Comparison of ENCODE assay signal across 12 cellular contexts in genomic region chr19:17513801-17514200, GRCh38. TPM values are rescaled to one million over a fixed set of nuclear protein-coding genes. Genes with fewer than 3 reads are reported as not detected.
DNase-seq lines count a peak whose midpoint lies in the region; ATAC-seq and TF ChIP-seq lines count a peak whose summit lies in the region.
"Had no signal": no experiment of that assay in that cellular context is flagged by ENCODE, and none has a peak within 500 bp of the region (broad histone marks: within the 10 kb centered on the region; RNA-seq: fewer than 3 reads in every experiment).

No MANE protein-coding gene starts in this region.

- H3K27me3 Mint-ChIP-seq in T-cell, result no peaks in the 10 kb centered on the region
- no peaks in the 10 kb centered on the region for H3K27me3 Mint-ChIP-seq in memory B cell

- DNase-seq in H7 (peak; percentile 10), T-cell (no peak), memory B cell (ENCODE audit: low spot score in 2 of 2) (no peak), upper lobe of right lung (no peak), SK-N-DZ (ENCODE audit: low spot score) (no peak), NCI-H345 treated with DMSO at 0.1 percent for 48 hours (lab: John Stamatoyannopoulos, UW; ENCODE audit: unreplicated experiment) (no peak)
- DNase-seq: NCI-H187, PC-3 had no signal

- H3K27me3 ChIP-seq in BLaER1, result no peaks in the 10 kb centered on the region
- H3K27me3 ChIP-seq in H7 (ENCODE audit: control insufficient read depth, insufficient read depth, low read length), result no peaks in the 10 kb centered on the region
- H3K27me3 ChIP-seq in upper lobe of right lung, result no peaks in the 10 kb centered on the region

- H3K36me3 Mint-ChIP-seq in T-cell, result peaks cover 16% of the 10 kb centered on the region
- peaks cover 17% of the 10 kb centered on the region for H3K36me3 Mint-ChIP-seq in memory B cell

- H3K4me1 ChIP-seq in BLaER1, result peaks cover 58% of the 10 kb centered on the region
- H3K4me1 ChIP-seq in upper lobe of right lung, result peaks cover 29% of the 10 kb centered on the region

- H3K27ac ChIP-seq in BLaER1 (peak overlapping the region; percentile 99), upper lobe of right lung (no peak overlapping the region)

- no peak for TF ChIP-seq CTCF in upper lobe of right lung (IDR thresholded peaks at IDR 0.05)

- H3K36me3 ChIP-seq in BLaER1 (peaks cover 41% of the 10 kb centered on the region), H7 (replicated peaks; ENCODE audit: control insufficient read depth, insufficient read depth, low read length) (peaks cover 8% of the 10 kb centered on the region), upper lobe of right lung (peaks cover 7% of the 10 kb centered on the region)

- no peak overlapping the region for H3K4me3 ChIP-seq in BLaER1
- no peak overlapping the region for H3K4me3 ChIP-seq in H7 (ENCODE audit: insufficient read depth, low read depth, low read length)
- no peak overlapping the region for H3K4me3 ChIP-seq in upper lobe of right lung

- peak overlapping the region; percentile 52 to 72 for H3K27ac Mint-ChIP-seq in T-cell
- peak overlapping the region; percentile 36 for H3K27ac Mint-ChIP-seq in memory B cell

- H3K9me3 ChIP-seq in BLaER1 (peaks cover 27% of the 10 kb centered on the region), upper lobe of right lung (peaks cover 12% of the 10 kb centered on the region)

- peaks cover 28 to 38% (median 30%) of the 10 kb centered on the region in 3 donors for H3K4me1 Mint-ChIP-seq in T-cell
- peaks cover 24% of the 10 kb centered on the region for H3K4me1 Mint-ChIP-seq in memory B cell

- H3K4me2 ChIP-seq in BLaER1, result peak overlapping the region; percentile 92

- H3K9me3 Mint-ChIP-seq in T-cell, result no peaks in the 10 kb centered on the region
- H3K9me3 Mint-ChIP-seq in memory B cell, result no peaks in the 10 kb centered on the region

- H3K9ac ChIP-seq in BLaER1, result peak overlapping the region; percentile 66

- intact Hi-C loops in upper lobe of right lung (cut with DNase I), result no loop called here

- H4K20me1 ChIP-seq in BLaER1, result no peaks in the 10 kb centered on the region

- ATAC-seq in T-cell (replicated peaks in 1 of 4) (no peak), memory B cell (ENCODE audit: low read depth) (no peak), upper lobe of right lung (no peak), GM19023 (IDR thresholded peaks at IDR 0.05; ENCODE audit: unreplicated experiment) (no peak)
- ATAC-seq: PC-3 had no signal

- peak overlapping the region; percentile 17 to 39 (median 19) for H3K4me3 Mint-ChIP-seq in T-cell
- peak overlapping the region; percentile 52 for H3K4me3 Mint-ChIP-seq in memory B cell

- CTCF ChIA-PET in T-cell (lab: Charles Lee), result interaction anchor here in 1 of 2 donors (0.5 kb wide), 1 partner anchor 20 kb away, joined by 5 read pairs; no protein-coding TSS in a partner anchor

- POLR2A ChIA-PET in T-cell (lab: Charles Lee), result no interaction called here

RNA-seq across cellular contexts. Expression of gene PGLS, which starts 2.4 kb away (rescaled TPM):
- total RNA-seq in H7 (2014; rRNA removed; shearing (Covaris generic)), result 71.0 and 73.6 TPM in 2 replicates
- total RNA-seq in T-cell (100 to 1,000 TPM in 1 of 5 donors, 10 to 100 TPM in 4; 46.2 to 103 (median 77.5) TPM), upper lobe of right lung (78.0 TPM)
- 50.8 and 54.2 TPM in 2 replicates for polyA plus RNA-seq in SK-N-DZ (2014; cell fraction: cytosol; rRNA removed)
- 40.2 and 48.6 TPM in 2 replicates for polyA plus RNA-seq in SK-N-DZ (2014; cell fraction: nucleus; rRNA removed)

RNA-seq across cellular contexts. Expression of gene COLGALT1, which starts 41.6 kb away (rescaled TPM):
- total RNA-seq in H7 (2014; rRNA removed; shearing (Covaris generic)), result 49.5 and 52.0 TPM in 2 replicates
- total RNA-seq in T-cell (10 to 100 TPM; 43.0 to 78.1 (median 70.8) TPM), upper lobe of right lung (104 TPM)
- 34.4 and 39.1 TPM in 2 replicates for polyA plus RNA-seq in SK-N-DZ (2014; cell fraction: cytosol; rRNA removed)
- polyA plus RNA-seq in SK-N-DZ (2014; cell fraction: nucleus; rRNA removed), result 36.3 and 44.9 TPM in 2 replicates

RNA-seq across cellular contexts. Expression of gene SLC27A1, which starts 43.5 kb away (rescaled TPM):
- 5.3 and 8.6 TPM in 2 replicates for total RNA-seq in H7 (2014; rRNA removed; shearing (Covaris generic))
- total RNA-seq in T-cell, result 10 to 100 TPM in 3 of 5 donors, 1 to 10 TPM in 2; 5.9 to 13.3 (median 10.5) TPM
- 27.8 TPM for total RNA-seq in upper lobe of right lung
- 3.6 and 5.5 TPM in 2 replicates for polyA plus RNA-seq in SK-N-DZ (2014; cell fraction: cytosol; rRNA removed)
- 10.8 and 19.5 TPM in 2 replicates for polyA plus RNA-seq in SK-N-DZ (2014; cell fraction: nucleus; rRNA removed)

RNA-seq across cellular contexts. Expression of gene NXNL1, which starts 53.1 kb away (rescaled TPM):
- total RNA-seq in H7 (2014; rRNA removed; shearing (Covaris generic)), result not detected in 2 replicates
- total RNA-seq in T-cell (not detected), upper lobe of right lung (not detected)
- not detected in 2 replicates for polyA plus RNA-seq in SK-N-DZ (2014; cell fraction: cytosol; rRNA removed)
- not detected in 2 replicates for polyA plus RNA-seq in SK-N-DZ (2014; cell fraction: nucleus; rRNA removed)
- total RNA-seq: cerebellum, PC-3 had no signal
- polyA plus RNA-seq: BJ had no signal
